Comparison of ENCODE assay signal across 1 cellular context in genomic region chr1:27600500-27601175, GRCh38.
TF ChIP-seq lines count a peak whose summit lies in the region.

No MANE protein-coding gene starts in this region.

TF ChIP-seq in GM12878, 131 proteins besides CTCF, POLR2A, EP300 and RAD21 (continued from another document):
- no peak for TF ChIP-seq REST (IDR thresholded peaks at IDR 0.05; ENCODE audit: low read depth, low read length)
- no peak for TF ChIP-seq E2F4 (IDR thresholded peaks at IDR 0.05; ENCODE audit: low read depth, low read length)
- no peak for TF ChIP-seq TARDBP (IDR thresholded peaks at IDR 0.05; ENCODE audit: borderline replicate concordance)
- no peak for TF ChIP-seq EZH2 (IDR thresholded peaks at IDR 0.05; ENCODE audit: borderline replicate concordance, control insufficient read depth, low read depth, low read length)
